Comparison of ENCODE assay signal across 8 cellular contexts in the genomic region with DNA sequence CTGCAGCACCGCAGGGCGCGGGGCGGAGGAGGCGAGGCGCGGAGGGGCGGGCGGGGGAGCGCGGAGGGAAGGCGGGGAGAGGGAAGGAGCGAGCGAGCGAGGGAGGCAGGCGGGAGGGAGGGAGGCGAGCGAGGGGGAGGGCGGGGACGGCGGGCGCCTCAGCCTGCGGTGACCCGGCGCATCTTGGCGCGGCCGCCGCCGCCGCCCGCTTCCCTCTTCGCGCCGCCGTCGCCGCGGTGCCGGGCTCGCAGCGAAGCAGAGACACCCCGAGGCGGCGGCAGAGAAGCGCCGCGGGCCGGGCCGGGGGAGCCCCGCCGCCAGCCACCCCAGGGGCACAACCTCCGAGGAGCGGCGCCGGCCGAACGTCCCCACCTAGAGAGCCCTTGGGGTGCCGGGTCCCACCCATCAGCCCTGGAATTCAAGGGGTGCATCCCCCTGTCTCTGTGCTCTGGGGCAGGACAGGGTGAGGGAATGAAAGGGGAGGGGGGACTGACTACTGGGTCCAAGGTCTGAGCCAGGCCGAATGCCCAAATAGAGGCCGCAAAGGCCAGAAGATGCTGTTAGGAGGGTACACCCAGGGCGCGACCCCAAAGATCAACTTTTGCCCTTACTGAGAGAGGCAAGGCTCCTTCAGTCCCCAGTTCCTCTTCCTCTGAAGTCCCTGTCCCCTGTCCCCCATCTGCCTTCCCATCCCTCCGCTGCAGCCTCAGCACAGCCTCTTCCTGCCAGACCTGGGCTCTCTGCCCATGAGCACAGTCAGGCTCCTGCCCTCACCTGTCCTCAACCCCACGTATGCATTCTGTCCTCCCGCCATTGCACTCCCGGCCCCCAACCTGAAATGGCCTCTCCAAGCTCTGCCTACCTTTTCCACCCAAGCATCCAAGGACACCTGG. TPM values are rescaled to one million over a fixed set of nuclear protein-coding genes. Genes with fewer than 3 reads are reported as not detected.
A peak's percentile ranks its signal among the peaks of the same experiment; 100 is the strongest.
DNase-seq lines count a peak whose midpoint lies in the region; TF ChIP-seq lines count a peak whose summit lies in the region.

Gene ADAMTS2, minus strand, starts transcription at position 33 of the 893 bp plus-strand sequence. CDS start 133 bp downstream, outside the sequence.

- H3K36me3 ChIP-seq in neural cell (ENCODE audit: insufficient read depth, low read length): no peaks in the 10 kb centered on the region

- H4K20me1 ChIP-seq in neural cell (ENCODE audit: insufficient read depth): no peaks in the 10 kb centered on the region

- TF ChIP-seq RAD21 in neural cell (conservative IDR thresholded peaks at IDR 0.05): no peak

- peak within 1 kb of the TSS; percentile 21 for H2AFZ ChIP-seq in neural cell (ENCODE audit: low read depth, low read length)

- peaks cover 47% of the 10 kb centered on the region for H3K27me3 ChIP-seq in neural cell (ENCODE audit: insufficient read depth, low read depth, low read length)

- H3K9ac ChIP-seq in neural cell (ENCODE audit: low read length): peak within 1 kb of the TSS; percentile 44

- H3F3A ChIP-seq in neural cell (ENCODE audit: insufficient read depth, low read length, poor library complexity, severe bottlenecking): peaks cover 3% of the 10 kb centered on the region

- no peak for TF ChIP-seq CTCF in fibroblast of the aortic adventitia (IDR thresholded peaks at IDR 0.05; ENCODE audit: insufficient read depth, low read length)
- peak; percentile 33 for TF ChIP-seq CTCF in neural cell (IDR thresholded peaks at IDR 0.05; ENCODE audit: poor library complexity, severe bottlenecking)

- H3K4me2 ChIP-seq in neural cell (ENCODE audit: low read length): peak within 1 kb of the TSS; percentile 55

- H3K27ac ChIP-seq in neural cell (ENCODE audit: low read length): no peak within 1 kb of the TSS

- H3K4me3 ChIP-seq in fibroblast of the aortic adventitia (ENCODE audit: low read depth, low read length): peak within 1 kb of the TSS; percentile 86
- peak within 1 kb of the TSS; percentile 75 for H3K4me3 ChIP-seq in neural cell (ENCODE audit: low read length)

- no peaks in the 10 kb centered on the region for H3K9me2 ChIP-seq in neural cell (ENCODE audit: insufficient read depth, low read length)

- DNase-seq in NCI-H146 (lab: John Stamatoyannopoulos, UW) (peak; percentile 25), NCI-H146 treated with DMSO at 0.1 percent for 48 hours (lab: John Stamatoyannopoulos, UW; ENCODE audit: unreplicated experiment) (no peak), SKM-1 treated with dmso at 0.1 percent for 144 hours (lab: John Stamatoyannopoulos, UW; ENCODE audit: unreplicated experiment) (peak; percentile 38), fibroblast of the aortic adventitia (ENCODE audit: low read depth) (peak; percentile 47), cortex of kidney (lab: John Stamatoyannopoulos, UW) (no peak)
- DNase-seq in activated CD8-positive, alpha-beta memory T cell treated with anti-CD3 and anti-CD28 coated beads, Interleukin-2, amount 50 U/mL, for 48 hours: no peak
- no peak for DNase-seq in activated effector memory CD4-positive, alpha-beta T cell treated with anti-CD3 and anti-CD28 coated beads, Interleukin-2, amount 50 U/mL, for 16 hours

- no peaks in the 10 kb centered on the region for H3K9me3 ChIP-seq in neural cell (ENCODE audit: low read length)

- no peaks in the 10 kb centered on the region for H3K79me2 ChIP-seq in neural cell (replicated peaks; ENCODE audit: insufficient read depth, low read length)

- no peak for TF ChIP-seq EP300 in neural cell (conservative IDR thresholded peaks at IDR 0.05; ENCODE audit: poor library complexity, severe bottlenecking)

TF ChIP-seq in neural cell, 6 proteins besides CTCF, POLR2A, EP300 and RAD21:
- TF ChIP-seq REST (IDR thresholded peaks at IDR 0.05; ENCODE audit: borderline replicate concordance) (no peak), SMC3 (conservative IDR thresholded peaks at IDR 0.05; ENCODE audit: poor library complexity) (peak; percentile 17)

RNA-seq across cellular contexts. Expression of gene ADAMTS2, which starts in this region (rescaled TPM):
- total RNA-seq in fibroblast of the aortic adventitia (ENCODE audit: low replicate concordance): 25.8 and 66.6 TPM in 2 replicates
- 0.32 and 0.61 TPM in 2 replicates for polyA plus RNA-seq in neural cell
- polyA minus RNA-seq in neural cell: 0.23 and 0.24 TPM in 2 replicates

Comparison
In these comparisons a context has a peak if more than half of its experiments do, and no peak if none do; other contexts are left out.
1. DNase-seq: peak in NCI-H146 (single experiment), SKM-1 treated with dmso at 0.1 percent for 144 hours (single experiment) and fibroblast of the aortic adventitia (single experiment); none in NCI-H146 treated with DMSO at 0.1 percent for 48 hours (single experiment), activated CD8-positive, alpha-beta memory T cell treated with anti-CD3 and anti-CD28 coated beads, Interleukin-2, amount 50 U/mL, for 48 hours (single experiment), activated effector memory CD4-positive, alpha-beta T cell treated with anti-CD3 and anti-CD28 coated beads, Interleukin-2, amount 50 U/mL, for 16 hours (single experiment) and cortex of kidney (single experiment).